In genomic region chr19:46620267-46620666, GRCh38 we compare ENCODE assay signal across 15 cellular contexts. TPM values are rescaled to one million over a fixed set of nuclear protein-coding genes. Genes with fewer than 3 reads are reported as not detected.
DNase-seq lines count a peak whose midpoint lies in the region; ATAC-seq, FAIRE-seq and TF ChIP-seq lines count a peak whose summit lies in the region.
"Had no signal": no experiment of that assay in that cellular context is flagged by ENCODE, and none has a peak within 500 bp of the region (broad histone marks: within the 10 kb centered on the region; RNA-seq: fewer than 3 reads in every experiment).

No MANE protein-coding gene starts in this region.

- no peaks in the 10 kb centered on the region for H3K9me3 ChIP-seq in heart right ventricle
- H3K9me3 ChIP-seq in muscle layer of colon (ENCODE audit: low read length): no peaks in the 10 kb centered on the region
- no peaks in the 10 kb centered on the region for H3K9me3 ChIP-seq in uterus
- no peaks in the 10 kb centered on the region for H3K9me3 ChIP-seq in small intestine (ENCODE audit: control insufficient read depth, low read depth)
- H3K9me3 ChIP-seq: BE2C had no signal

- peak overlapping the region in 1 of 10 donors; percentile 39 for H3K4me3 ChIP-seq in heart right ventricle
- H3K4me3 ChIP-seq in muscle layer of colon (ENCODE audit: low read depth in 1 of 2, low read length in 2 of 2): peak overlapping the region in 1 of 2 donors; percentile 7
- no peak overlapping the region for H3K4me3 ChIP-seq in uterus
- H3K4me3 ChIP-seq in small intestine (ENCODE audit: low read depth in 1 of 2, low read length in 2 of 2): no peak overlapping the region

- no peak for ATAC-seq in heart right ventricle
- no peak for ATAC-seq in activated T-helper 17 cell treated with anti-CD3 and anti-CD28 coated beads, Interleukin-2, amount 50 U/mL, for 72 hours (replicated peaks)
- ATAC-seq in GM19395 (IDR thresholded peaks at IDR 0.05; ENCODE audit: unreplicated experiment): no peak

- H3K9me3 Mint-ChIP-seq in activated T-helper 17 cell treated with anti-CD3 and anti-CD28 coated beads, Interleukin-2, amount 50 U/mL, for 72 hours: no peaks in the 10 kb centered on the region

- intact Hi-C loops in heart right ventricle (cut with DNase I): no loop called here
- intact Hi-C loops in cardiac septum (cut with DNase I): no loop called here
- intact Hi-C loops in uterus (cut with DNase I; ENCODE audit: low total_unique reads): loop anchor here (5.0 kb wide), 1 partner anchor 47 kb away; no protein-coding TSS in a partner anchor

- H3K36me3 ChIP-seq in heart right ventricle: no peaks in the 10 kb centered on the region
- H3K36me3 ChIP-seq in muscle layer of colon (ENCODE audit: insufficient read depth, low read length): no peaks in the 10 kb centered on the region
- no peaks in the 10 kb centered on the region for H3K36me3 ChIP-seq in uterus
- no peaks in the 10 kb centered on the region for H3K36me3 ChIP-seq in small intestine (ENCODE audit: control insufficient read depth in 2 of 2, insufficient read depth in 2 of 2, low read length in 2 of 2)
- H3K36me3 ChIP-seq: BE2C had no signal

- peak overlapping the region; percentile 87 for H3K27ac Mint-ChIP-seq in activated T-helper 17 cell treated with anti-CD3 and anti-CD28 coated beads, Interleukin-2, amount 50 U/mL, for 72 hours

- WGBS in heart right ventricle, 2 donors: 90 to 93% methylated on average over 3 of the region's 3 CpGs
- 62 to 78% (median 68%) methylated on average over 3 of the region's 3 CpGs for WGBS in small intestine, 3 donors

- H3K36me3 Mint-ChIP-seq in activated T-helper 17 cell treated with anti-CD3 and anti-CD28 coated beads, Interleukin-2, amount 50 U/mL, for 72 hours (ENCODE audit: low read depth): peaks cover 7% of the 10 kb centered on the region

- no peak for TF ChIP-seq CTCF in heart right ventricle (IDR thresholded peaks at IDR 0.05)
- TF ChIP-seq CTCF in uterus (IDR thresholded peaks at IDR 0.05): no peak

- no peaks in the 10 kb centered on the region for H3K27me3 ChIP-seq in heart right ventricle
- H3K27me3 ChIP-seq in muscle layer of colon (ENCODE audit: control insufficient read depth in 1 of 2, insufficient read depth in 2 of 2, low read length in 2 of 2): no peaks in the 10 kb centered on the region
- no peaks in the 10 kb centered on the region for H3K27me3 ChIP-seq in uterus
- H3K27me3 ChIP-seq in small intestine (ENCODE audit: control insufficient read depth in 2 of 2, insufficient read depth in 2 of 2, low read length in 2 of 2): no peaks in the 10 kb centered on the region
- H3K27me3 ChIP-seq: BE2C had no signal

- DNase-seq in heart right ventricle (no peak), cardiac septum (ENCODE audit: low spot score) (no peak), uterus (no peak), small intestine (no peak), NAMALWA (ENCODE audit: low spot score) (no peak)
- DNase-seq: BE2C, NCI-H1417, NCI-H526 treated with DMSO at 0.1 percent for 48 hours, SHP77 treated with DMSO at 0.1 percent for 48 hours had no signal

- H3K27me3 Mint-ChIP-seq in activated T-helper 17 cell treated with anti-CD3 and anti-CD28 coated beads, Interleukin-2, amount 50 U/mL, for 72 hours: peaks cover 4% of the 10 kb centered on the region

- FAIRE-seq in small intestine (lab: Jason Lieb, UNC): no peak
- FAIRE-seq: G401.6 had no signal

- H3K9ac ChIP-seq in muscle layer of colon (ENCODE audit: low read length): no peak overlapping the region

- peak overlapping the region in 9 of 10 donors; percentile 41 to 79 (median 69) for H3K27ac ChIP-seq in heart right ventricle
- H3K27ac ChIP-seq in muscle layer of colon (ENCODE audit: low read depth, low read length): peak overlapping the region; percentile 54
- peak overlapping the region; percentile 58 to 62 for H3K27ac ChIP-seq in uterus
- peak overlapping the region in 1 of 2 donors; percentile 74 for H3K27ac ChIP-seq in small intestine (ENCODE audit: low read depth in 1 of 2, low read length in 1 of 2)

- peaks cover 20% of the 10 kb centered on the region for H3K4me1 Mint-ChIP-seq in activated T-helper 17 cell treated with anti-CD3 and anti-CD28 coated beads, Interleukin-2, amount 50 U/mL, for 72 hours

- H3K4me3 Mint-ChIP-seq in activated T-helper 17 cell treated with anti-CD3 and anti-CD28 coated beads, Interleukin-2, amount 50 U/mL, for 72 hours: peak overlapping the region; percentile 80

- H3K4me1 ChIP-seq in heart right ventricle: peaks cover 21 to 79% (median 71%) of the 10 kb centered on the region in 9 donors
- H3K4me1 ChIP-seq in muscle layer of colon (ENCODE audit: insufficient read depth, low read length): peaks cover 44% of the 10 kb centered on the region
- peaks cover 3 to 12% of the 10 kb centered on the region in 2 donors for H3K4me1 ChIP-seq in uterus
- H3K4me1 ChIP-seq in small intestine (ENCODE audit: control insufficient read depth in 2 of 2, insufficient read depth in 1 of 2, low read depth in 1 of 2, low read length in 1 of 2): peaks cover 0 to 5% of the 10 kb centered on the region in 2 donors

- no peak for TF ChIP-seq POLR2A in uterus (IDR thresholded peaks at IDR 0.05)

RNA-seq across cellular contexts. Expression of gene PTGIR, which starts 4.6 kb away (rescaled TPM):
- total RNA-seq in heart right ventricle: 10 to 100 TPM in 1 of 10 donors, 1 to 10 TPM in 9; 1.4 to 13.7 (median 2.6) TPM
- 1 to 10 TPM; 5.5 to 8.5 TPM for polyA plus RNA-seq in heart right ventricle
- 8.6 TPM for total RNA-seq in cardiac septum
- 10 to 100 TPM in 1 of 2 donors, 1 to 10 TPM in 1; 1.3 to 12.9 TPM for total RNA-seq in activated T-helper 17 cell treated with anti-CD3 and anti-CD28 coated beads, Interleukin-2, amount 50 U/mL, for 72 hours
- total RNA-seq in uterus: 1 to 10 TPM in 2 of 4 donors, under 1 TPM in 2; 0.51 to 6.1 (median 3.5) TPM
- polyA plus RNA-seq in small intestine: 1 to 10 TPM in 1 of 3 donors, under 1 TPM in 1, not detected in 1; 0.45 to 3.4 TPM
- polyA plus RNA-seq: neural cell had no signal

RNA-seq across cellular contexts. Expression of gene GNG8, which starts 15.7 kb away (rescaled TPM):
- total RNA-seq in heart right ventricle (1 to 10 TPM in 2 of 10 donors, not detected in 8; 1.9 to 5.9 TPM), cardiac septum (not detected), uterus (not detected)
- polyA plus RNA-seq in heart right ventricle (not detected), small intestine (not detected)
- 1 to 10 TPM in 1 of 2 donors, not detected in 1; 9.6 TPM for total RNA-seq in activated T-helper 17 cell treated with anti-CD3 and anti-CD28 coated beads, Interleukin-2, amount 50 U/mL, for 72 hours
- total RNA-seq: fibroblast of villous mesenchyme had no signal
- polyA plus RNA-seq: neural cell had no signal

RNA-seq across cellular contexts. Expression of gene CALM3, which starts 19.1 kb away (rescaled TPM):
- total RNA-seq in heart right ventricle (100 to 1,000 TPM; 214 to 488 (median 287) TPM), cardiac septum (271 TPM), uterus (100 to 1,000 TPM in 3 of 4 donors, 10 to 100 TPM in 1; 83.8 to 225 (median 157) TPM)
- polyA plus RNA-seq in heart right ventricle (100 to 1,000 TPM; 304 to 370 TPM), small intestine (100 to 1,000 TPM; 189 to 356 (median 240) TPM)
- total RNA-seq in activated T-helper 17 cell treated with anti-CD3 and anti-CD28 coated beads, Interleukin-2, amount 50 U/mL, for 72 hours: 100 to 1,000 TPM; 313 to 323 TPM

RNA-seq across cellular contexts. Expression of gene DACT3, which starts 40.7 kb away (rescaled TPM):
- total RNA-seq in heart right ventricle (10 to 100 TPM in 7 of 10 donors, 1 to 10 TPM in 3; 6.9 to 29.3 (median 14.9) TPM), cardiac septum (23.8 TPM), uterus (10 to 100 TPM in 3 of 4 donors, under 1 TPM in 1; 0.29 to 90.1 (median 30.3) TPM)
- polyA plus RNA-seq in heart right ventricle (1 to 10 TPM; 3.9 to 5.0 TPM), small intestine (1 to 10 TPM in 2 of 3 donors, not detected in 1; 2.2 to 5.3 TPM)
- 1 to 10 TPM in 1 of 2 donors, under 1 TPM in 1; 0.09 to 5.4 TPM for total RNA-seq in activated T-helper 17 cell treated with anti-CD3 and anti-CD28 coated beads, Interleukin-2, amount 50 U/mL, for 72 hours
